Comparison of ENCODE assay signal across 18 cellular contexts in the genomic region with DNA sequence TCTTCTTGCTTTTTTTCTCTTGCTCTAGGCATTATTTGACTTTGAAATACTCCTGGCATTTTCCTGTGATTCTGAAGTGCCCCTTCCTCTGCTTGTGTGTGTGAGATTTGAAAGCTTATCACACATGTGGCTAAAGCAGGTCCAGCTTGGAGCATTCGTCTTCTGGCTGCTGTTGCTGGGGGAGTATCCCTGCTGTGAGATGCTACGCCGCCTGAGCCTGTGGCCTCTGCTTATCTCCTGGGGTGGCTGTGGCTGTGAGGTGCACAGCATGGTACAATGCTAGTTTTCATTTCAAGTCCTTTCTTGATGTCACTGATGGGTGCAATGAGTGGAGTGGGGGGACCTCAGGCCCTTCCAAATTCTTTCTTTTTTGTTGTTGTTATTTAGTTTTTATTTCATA.
DNase-seq lines count a peak whose midpoint lies in the region; ATAC-seq and TF ChIP-seq lines count a peak whose summit lies in the region.
"Had no signal": no experiment of that assay in that cellular context is flagged by ENCODE, and none has a peak within 500 bp of the region (broad histone marks: within the 10 kb centered on the region; RNA-seq: fewer than 3 reads in every experiment).

No MANE protein-coding gene starts in this region.

- TF ChIP-seq EP300 in SK-N-SH (IDR thresholded peaks at IDR 0.05; ENCODE audit: borderline replicate concordance in 1 of 2, low read depth in 1 of 2, low read length in 1 of 2) = no peak

- H3K27me3 ChIP-seq in SK-N-SH (ENCODE audit: insufficient read depth) = no peaks in the 10 kb centered on the region
- H3K27me3 ChIP-seq: BLaER1 had no signal

- H3K27ac ChIP-seq in coronary artery (no peak overlapping the region), SK-N-SH (ENCODE audit: low read depth in 2 of 2, low read length in 1 of 2) (no peak overlapping the region)
- H3K27ac ChIP-seq: BLaER1, GM23248 had no signal

- no peaks in the 10 kb centered on the region for H4K20me1 ChIP-seq in SK-N-SH (ENCODE audit: insufficient read depth)
- H4K20me1 ChIP-seq: BLaER1 had no signal

- no peak for ATAC-seq in activated T-cell treated with anti-CD3 and anti-CD28 coated beads, Interleukin-2, amount 50 U/mL, for 72 hours (replicated peaks in 1 of 2)
- ATAC-seq in GM19328 (IDR thresholded peaks at IDR 0.05; ENCODE audit: unreplicated experiment) (no peak), GM18873 (IDR thresholded peaks at IDR 0.05; ENCODE audit: low FRiP score, unreplicated experiment) (no peak)
- ATAC-seq: HCT116, HepG2 had no signal

- H3K4me2 ChIP-seq in SK-N-SH = no peak overlapping the region
- H3K4me2 ChIP-seq: BLaER1 had no signal

- H3K79me2 ChIP-seq in SK-N-SH (ENCODE audit: insufficient read depth) = no peaks in the 10 kb centered on the region

- no peak for TF ChIP-seq CTCF in choroid plexus epithelial cell (conservative IDR thresholded peaks at IDR 0.05; ENCODE audit: low read depth, low read length)
- TF ChIP-seq CTCF in nephron (IDR thresholded peaks at IDR 0.05; ENCODE audit: unreplicated experiment in 3 of 3) = no peak
- TF ChIP-seq CTCF in coronary artery (IDR thresholded peaks at IDR 0.05) = no peak
- no peak for TF ChIP-seq CTCF in SK-N-SH (IDR thresholded peaks at IDR 0.05)

- H3K9me2 ChIP-seq in SK-N-SH = no peaks in the 10 kb centered on the region

- peak overlapping the region; percentile 6 for H3K27ac Mint-ChIP-seq in activated T-cell treated with anti-CD3 and anti-CD28 coated beads, Interleukin-2, amount 50 U/mL, for 72 hours
- peak overlapping the region; percentile 2 to 99 (median 92) for H3K27ac Mint-ChIP-seq in nephron

- no peak for DNase-seq in activated T-cell treated with anti-CD3 and anti-CD28 coated beads, Interleukin-2, amount 50 U/mL, for 72 hours
- DNase-seq in activated T-cell treated with anti-CD3 and anti-CD28 coated beads for 4 hours (no peak), choroid plexus epithelial cell (ENCODE audit: low read depth) (peak; percentile 16), coronary artery (ENCODE audit: low spot score) (no peak), SK-N-SH (no peak)
- DNase-seq: 8988T; AML-193; Caco-2; CD8-positive, alpha-beta memory T cell; DND-41; GF-D8; GM23248 had no signal

- H2AFZ ChIP-seq in SK-N-SH (ENCODE audit: low read depth) = no peak overlapping the region
- H2AFZ ChIP-seq: GM23248 had no signal

- H3K27me3 Mint-ChIP-seq in activated T-cell treated with anti-CD3 and anti-CD28 coated beads, Interleukin-2, amount 50 U/mL, for 72 hours (ENCODE audit: low read depth) = no peaks in the 10 kb centered on the region
- no peaks in the 10 kb centered on the region for H3K27me3 Mint-ChIP-seq in nephron (ENCODE audit: low read depth)

- H3F3A ChIP-seq in SK-N-SH (replicated peaks; ENCODE audit: insufficient read depth) = no peaks in the 10 kb centered on the region

- no peaks in the 10 kb centered on the region for H3K9me3 ChIP-seq in SK-N-SH
- H3K9me3 ChIP-seq: Caco-2 had no signal

- WGBS in SK-N-SH (ENCODE audit: low lambda C conversion rate) = 98% methylated on average over 3 of the region's 3 CpGs

- H3K36me3 ChIP-seq in SK-N-SH (replicated peaks in 1 of 2; ENCODE audit: control insufficient read depth in 1 of 2, insufficient read depth in 2 of 2, low read length in 1 of 2) = no peaks in the 10 kb centered on the region

- CTCF ChIA-PET in SK-N-SH (lab: Yijun Ruan, JAX) = no interaction called here

- POLR2A ChIA-PET in SK-N-SH (lab: Yijun Ruan, JAX) = no interaction called here

- peaks cover 0 to 2% of the 10 kb centered on the region in 2 donors for H3K9me3 Mint-ChIP-seq in activated T-cell treated with anti-CD3 and anti-CD28 coated beads, Interleukin-2, amount 50 U/mL, for 72 hours
- H3K9me3 Mint-ChIP-seq in nephron = peaks cover 8% of the 10 kb centered on the region
- H3K9me3 Mint-ChIP-seq: CD8-positive, alpha-beta memory T cell had no signal

- H3K4me3 Mint-ChIP-seq in activated T-cell treated with anti-CD3 and anti-CD28 coated beads, Interleukin-2, amount 50 U/mL, for 72 hours = no peak overlapping the region
- no peak overlapping the region for H3K4me3 Mint-ChIP-seq in nephron
- H3K4me3 Mint-ChIP-seq: CD8-positive, alpha-beta memory T cell had no signal

- no peak overlapping the region for H3K9ac ChIP-seq in SK-N-SH
- H3K9ac ChIP-seq: BLaER1, GM23248 had no signal

- TF ChIP-seq RAD21 in SK-N-SH (IDR thresholded peaks at IDR 0.05; ENCODE audit: low read length) = no peak

- peaks cover 18% of the 10 kb centered on the region for H3K4me1 Mint-ChIP-seq in activated T-cell treated with anti-CD3 and anti-CD28 coated beads, Interleukin-2, amount 50 U/mL, for 72 hours (ENCODE audit: low read depth)
- peaks cover 69% of the 10 kb centered on the region for H3K4me1 Mint-ChIP-seq in nephron

- H3K36me3 Mint-ChIP-seq in activated T-cell treated with anti-CD3 and anti-CD28 coated beads, Interleukin-2, amount 50 U/mL, for 72 hours (ENCODE audit: insufficient read depth in 2 of 2) = peaks cover 0 to 2% of the 10 kb centered on the region in 2 donors
- no peaks in the 10 kb centered on the region for H3K36me3 Mint-ChIP-seq in nephron (ENCODE audit: low read depth)

- H3K4me3 ChIP-seq in choroid plexus epithelial cell (ENCODE audit: low read depth, low read length) (no peak overlapping the region), coronary artery (no peak overlapping the region), SK-N-SH (ENCODE audit: low read depth in 2 of 2, low read length in 1 of 2) (no peak overlapping the region)
- H3K4me3 ChIP-seq: BLaER1, GM23248 had no signal

- no peaks in the 10 kb centered on the region; a peak in 2 of 4 replicates for H3K4me1 ChIP-seq in SK-N-SH (ENCODE audit: control insufficient read depth in 1 of 2, insufficient read depth in 2 of 2, low read depth in 1 of 2, low read length in 1 of 2)
- H3K4me1 ChIP-seq: Caco-2 had no signal

TF ChIP-seq in SK-N-SH, 30 proteins besides CTCF, POLR2A, EP300 and RAD21:
- TF ChIP-seq SMC3 (IDR thresholded peaks at IDR 0.05; ENCODE audit: low read depth, low read length) = no peak
- no peak for TF ChIP-seq RXRA (IDR thresholded peaks at IDR 0.05; ENCODE audit: borderline replicate concordance, low read depth)
- TF ChIP-seq NFIC (IDR thresholded peaks at IDR 0.05; ENCODE audit: borderline replicate concordance) = no peak
- TF ChIP-seq MXI1 (IDR thresholded peaks at IDR 0.05; ENCODE audit: low read depth, low read length) = no peak
- TF ChIP-seq, protein P1, sequence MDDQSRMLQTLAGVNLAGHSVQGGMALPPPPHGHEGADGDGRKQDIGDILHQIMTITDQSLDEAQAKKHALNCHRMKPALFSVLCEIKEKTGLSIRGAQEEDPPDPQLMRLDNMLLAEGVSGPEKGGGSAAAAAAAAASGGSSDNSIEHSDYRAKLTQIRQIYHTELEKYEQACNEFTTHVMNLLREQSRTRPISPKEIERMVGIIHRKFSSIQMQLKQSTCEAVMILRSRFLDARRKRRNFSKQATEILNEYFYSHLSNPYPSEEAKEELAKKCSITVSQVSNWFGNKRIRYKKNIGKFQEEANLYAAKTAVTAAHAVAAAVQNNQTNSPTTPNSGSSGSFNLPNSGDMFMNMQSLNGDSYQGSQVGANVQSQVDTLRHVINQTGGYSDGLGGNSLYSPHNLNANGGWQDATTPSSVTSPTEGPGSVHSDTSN (IDR thresholded peaks at IDR 0.05) = no peak
- TF ChIP-seq TAF1 (IDR thresholded peaks at IDR 0.05; ENCODE audit: borderline replicate concordance, low read depth, low read length) = no peak
- TF ChIP-seq, protein P2, sequence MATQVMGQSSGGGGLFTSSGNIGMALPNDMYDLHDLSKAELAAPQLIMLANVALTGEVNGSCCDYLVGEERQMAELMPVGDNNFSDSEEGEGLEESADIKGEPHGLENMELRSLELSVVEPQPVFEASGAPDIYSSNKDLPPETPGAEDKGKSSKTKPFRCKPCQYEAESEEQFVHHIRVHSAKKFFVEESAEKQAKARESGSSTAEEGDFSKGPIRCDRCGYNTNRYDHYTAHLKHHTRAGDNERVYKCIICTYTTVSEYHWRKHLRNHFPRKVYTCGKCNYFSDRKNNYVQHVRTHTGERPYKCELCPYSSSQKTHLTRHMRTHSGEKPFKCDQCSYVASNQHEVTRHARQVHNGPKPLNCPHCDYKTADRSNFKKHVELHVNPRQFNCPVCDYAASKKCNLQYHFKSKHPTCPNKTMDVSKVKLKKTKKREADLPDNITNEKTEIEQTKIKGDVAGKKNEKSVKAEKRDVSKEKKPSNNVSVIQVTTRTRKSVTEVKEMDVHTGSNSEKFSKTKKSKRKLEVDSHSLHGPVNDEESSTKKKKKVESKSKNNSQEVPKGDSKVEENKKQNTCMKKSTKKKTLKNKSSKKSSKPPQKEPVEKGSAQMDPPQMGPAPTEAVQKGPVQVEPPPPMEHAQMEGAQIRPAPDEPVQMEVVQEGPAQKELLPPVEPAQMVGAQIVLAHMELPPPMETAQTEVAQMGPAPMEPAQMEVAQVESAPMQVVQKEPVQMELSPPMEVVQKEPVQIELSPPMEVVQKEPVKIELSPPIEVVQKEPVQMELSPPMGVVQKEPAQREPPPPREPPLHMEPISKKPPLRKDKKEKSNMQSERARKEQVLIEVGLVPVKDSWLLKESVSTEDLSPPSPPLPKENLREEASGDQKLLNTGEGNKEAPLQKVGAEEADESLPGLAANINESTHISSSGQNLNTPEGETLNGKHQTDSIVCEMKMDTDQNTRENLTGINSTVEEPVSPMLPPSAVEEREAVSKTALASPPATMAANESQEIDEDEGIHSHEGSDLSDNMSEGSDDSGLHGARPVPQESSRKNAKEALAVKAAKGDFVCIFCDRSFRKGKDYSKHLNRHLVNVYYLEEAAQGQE (IDR thresholded peaks at IDR 0.05; ENCODE audit: low read depth, low read length) = no peak
- no peak for TF ChIP-seq JUND (IDR thresholded peaks at IDR 0.05)
